In the genomic region with DNA sequence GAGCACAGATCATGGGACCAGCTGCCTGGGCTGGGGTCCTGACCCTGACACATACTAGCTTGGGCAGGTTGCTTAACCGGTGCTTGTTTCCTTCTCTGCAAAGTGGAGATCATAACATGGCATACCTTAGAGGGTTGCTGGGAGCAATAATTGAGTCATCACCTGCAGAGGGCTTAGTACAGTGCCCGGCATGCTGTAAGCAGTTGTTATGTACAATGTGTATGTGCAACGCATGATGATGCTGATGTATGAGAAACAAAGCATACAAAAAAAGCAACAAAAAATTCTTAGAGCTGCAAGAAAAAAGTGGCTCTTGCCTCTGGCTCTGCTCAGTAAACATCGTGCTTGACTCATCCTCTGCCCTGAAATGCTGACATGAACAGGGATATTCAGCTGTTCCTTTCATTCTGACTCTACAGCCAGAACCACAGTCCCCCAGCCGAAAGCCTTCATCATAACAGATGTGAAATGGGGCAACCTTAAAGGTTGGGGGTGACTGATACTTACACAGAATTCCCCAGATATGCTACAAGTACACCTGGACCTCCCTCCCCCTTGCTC, we compare ENCODE assay signal across 1 cellular context.
A peak's percentile ranks its signal among the peaks of the same experiment; 100 is the strongest.
TF ChIP-seq lines count a peak whose summit lies in the region.

No MANE protein-coding gene starts in this region.

TF ChIP-seq in GM12878, 131 proteins besides CTCF, POLR2A, EP300 and RAD21 (continued from another document and continues in another):
- TF ChIP-seq ZNF687 (IDR thresholded peaks at IDR 0.05), result no peak
- no peak for TF ChIP-seq LARP7 (IDR thresholded peaks at IDR 0.05)
- no peak for TF ChIP-seq ATF3 (IDR thresholded peaks at IDR 0.05; ENCODE audit: borderline replicate concordance, extremely low read depth, low read depth, low read length)
- TF ChIP-seq PAX5 (IDR thresholded peaks at IDR 0.05; ENCODE audit: borderline replicate concordance, low read depth, low read length), result peak; percentile 49; the same call in 1 of the 2 replicates
- no peak for TF ChIP-seq NBN (IDR thresholded peaks at IDR 0.05)
- no peak for TF ChIP-seq NR2C1 (IDR thresholded peaks at IDR 0.05)
- TF ChIP-seq, protein P1, sequence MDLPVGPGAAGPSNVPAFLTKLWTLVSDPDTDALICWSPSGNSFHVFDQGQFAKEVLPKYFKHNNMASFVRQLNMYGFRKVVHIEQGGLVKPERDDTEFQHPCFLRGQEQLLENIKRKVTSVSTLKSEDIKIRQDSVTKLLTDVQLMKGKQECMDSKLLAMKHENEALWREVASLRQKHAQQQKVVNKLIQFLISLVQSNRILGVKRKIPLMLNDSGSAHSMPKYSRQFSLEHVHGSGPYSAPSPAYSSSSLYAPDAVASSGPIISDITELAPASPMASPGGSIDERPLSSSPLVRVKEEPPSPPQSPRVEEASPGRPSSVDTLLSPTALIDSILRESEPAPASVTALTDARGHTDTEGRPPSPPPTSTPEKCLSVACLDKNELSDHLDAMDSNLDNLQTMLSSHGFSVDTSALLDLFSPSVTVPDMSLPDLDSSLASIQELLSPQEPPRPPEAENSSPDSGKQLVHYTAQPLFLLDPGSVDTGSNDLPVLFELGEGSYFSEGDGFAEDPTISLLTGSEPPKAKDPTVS (IDR thresholded peaks at IDR 0.05; ENCODE audit: low read depth, low read length), result no peak
- peak; percentile 98 for TF ChIP-seq TCF3 (IDR thresholded peaks at IDR 0.05; ENCODE audit: borderline replicate concordance, insufficient read depth, low read depth, low read length)
- no peak for TF ChIP-seq TARDBP (IDR thresholded peaks at IDR 0.05; ENCODE audit: borderline replicate concordance)
- no peak for TF ChIP-seq TCF7 (IDR thresholded peaks at IDR 0.05; ENCODE audit: borderline replicate concordance)
- no peak for TF ChIP-seq ZNF217 (IDR thresholded peaks at IDR 0.05)
- TF ChIP-seq SREBF2 (IDR thresholded peaks at IDR 0.05; ENCODE audit: low read length), result no peak
- TF ChIP-seq, protein P2, sequence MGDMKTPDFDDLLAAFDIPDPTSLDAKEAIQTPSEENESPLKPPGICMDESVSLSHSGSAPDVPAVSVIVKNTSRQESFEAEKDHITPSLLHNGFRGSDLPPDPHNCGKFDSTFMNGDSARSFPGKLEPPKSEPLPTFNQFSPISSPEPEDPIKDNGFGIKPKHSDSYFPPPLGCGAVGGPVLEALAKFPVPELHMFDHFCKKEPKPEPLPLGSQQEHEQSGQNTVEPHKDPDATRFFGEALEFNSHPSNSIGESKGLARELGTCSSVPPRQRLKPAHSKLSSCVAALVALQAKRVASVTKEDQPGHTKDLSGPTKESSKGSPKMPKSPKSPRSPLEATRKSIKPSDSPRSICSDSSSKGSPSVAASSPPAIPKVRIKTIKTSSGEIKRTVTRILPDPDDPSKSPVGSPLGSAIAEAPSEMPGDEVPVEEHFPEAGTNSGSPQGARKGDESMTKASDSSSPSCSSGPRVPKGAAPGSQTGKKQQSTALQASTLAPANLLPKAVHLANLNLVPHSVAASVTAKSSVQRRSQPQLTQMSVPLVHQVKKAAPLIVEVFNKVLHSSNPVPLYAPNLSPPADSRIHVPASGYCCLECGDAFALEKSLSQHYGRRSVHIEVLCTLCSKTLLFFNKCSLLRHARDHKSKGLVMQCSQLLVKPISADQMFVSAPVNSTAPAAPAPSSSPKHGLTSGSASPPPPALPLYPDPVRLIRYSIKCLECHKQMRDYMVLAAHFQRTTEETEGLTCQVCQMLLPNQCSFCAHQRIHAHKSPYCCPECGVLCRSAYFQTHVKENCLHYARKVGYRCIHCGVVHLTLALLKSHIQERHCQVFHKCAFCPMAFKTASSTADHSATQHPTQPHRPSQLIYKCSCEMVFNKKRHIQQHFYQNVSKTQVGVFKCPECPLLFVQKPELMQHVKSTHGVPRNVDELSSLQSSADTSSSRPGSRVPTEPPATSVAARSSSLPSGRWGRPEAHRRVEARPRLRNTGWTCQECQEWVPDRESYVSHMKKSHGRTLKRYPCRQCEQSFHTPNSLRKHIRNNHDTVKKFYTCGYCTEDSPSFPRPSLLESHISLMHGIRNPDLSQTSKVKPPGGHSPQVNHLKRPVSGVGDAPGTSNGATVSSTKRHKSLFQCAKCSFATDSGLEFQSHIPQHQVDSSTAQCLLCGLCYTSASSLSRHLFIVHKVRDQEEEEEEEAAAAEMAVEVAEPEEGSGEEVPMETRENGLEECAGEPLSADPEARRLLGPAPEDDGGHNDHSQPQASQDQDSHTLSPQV (IDR thresholded peaks at IDR 0.05), result no peak
- no peak for TF ChIP-seq ZNF24 (IDR thresholded peaks at IDR 0.05)
- TF ChIP-seq, protein P3, sequence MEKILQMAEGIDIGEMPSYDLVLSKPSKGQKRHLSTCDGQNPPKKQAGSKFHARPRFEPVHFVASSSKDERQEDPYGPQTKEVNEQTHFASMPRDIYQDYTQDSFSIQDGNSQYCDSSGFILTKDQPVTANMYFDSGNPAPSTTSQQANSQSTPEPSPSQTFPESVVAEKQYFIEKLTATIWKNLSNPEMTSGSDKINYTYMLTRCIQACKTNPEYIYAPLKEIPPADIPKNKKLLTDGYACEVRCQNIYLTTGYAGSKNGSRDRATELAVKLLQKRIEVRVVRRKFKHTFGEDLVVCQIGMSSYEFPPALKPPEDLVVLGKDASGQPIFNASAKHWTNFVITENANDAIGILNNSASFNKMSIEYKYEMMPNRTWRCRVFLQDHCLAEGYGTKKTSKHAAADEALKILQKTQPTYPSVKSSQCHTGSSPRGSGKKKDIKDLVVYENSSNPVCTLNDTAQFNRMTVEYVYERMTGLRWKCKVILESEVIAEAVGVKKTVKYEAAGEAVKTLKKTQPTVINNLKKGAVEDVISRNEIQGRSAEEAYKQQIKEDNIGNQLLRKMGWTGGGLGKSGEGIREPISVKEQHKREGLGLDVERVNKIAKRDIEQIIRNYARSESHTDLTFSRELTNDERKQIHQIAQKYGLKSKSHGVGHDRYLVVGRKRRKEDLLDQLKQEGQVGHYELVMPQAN (conservative IDR thresholded peaks at IDR 0.05), result no peak
- TF ChIP-seq RCOR1 (conservative IDR thresholded peaks at IDR 0.05; ENCODE audit: low read depth, low read length), result no peak
- TF ChIP-seq, protein P4, sequence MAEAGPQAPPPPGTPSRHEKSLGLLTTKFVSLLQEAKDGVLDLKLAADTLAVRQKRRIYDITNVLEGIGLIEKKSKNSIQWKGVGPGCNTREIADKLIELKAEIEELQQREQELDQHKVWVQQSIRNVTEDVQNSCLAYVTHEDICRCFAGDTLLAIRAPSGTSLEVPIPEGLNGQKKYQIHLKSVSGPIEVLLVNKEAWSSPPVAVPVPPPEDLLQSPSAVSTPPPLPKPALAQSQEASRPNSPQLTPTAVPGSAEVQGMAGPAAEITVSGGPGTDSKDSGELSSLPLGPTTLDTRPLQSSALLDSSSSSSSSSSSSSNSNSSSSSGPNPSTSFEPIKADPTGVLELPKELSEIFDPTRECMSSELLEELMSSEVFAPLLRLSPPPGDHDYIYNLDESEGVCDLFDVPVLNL (IDR thresholded peaks at IDR 0.05; ENCODE audit: low read depth, low read length), result no peak
- TF ChIP-seq MYB (IDR thresholded peaks at IDR 0.05; ENCODE audit: borderline replicate concordance, low read depth, low read length), result no peak
- TF ChIP-seq, protein P5, sequence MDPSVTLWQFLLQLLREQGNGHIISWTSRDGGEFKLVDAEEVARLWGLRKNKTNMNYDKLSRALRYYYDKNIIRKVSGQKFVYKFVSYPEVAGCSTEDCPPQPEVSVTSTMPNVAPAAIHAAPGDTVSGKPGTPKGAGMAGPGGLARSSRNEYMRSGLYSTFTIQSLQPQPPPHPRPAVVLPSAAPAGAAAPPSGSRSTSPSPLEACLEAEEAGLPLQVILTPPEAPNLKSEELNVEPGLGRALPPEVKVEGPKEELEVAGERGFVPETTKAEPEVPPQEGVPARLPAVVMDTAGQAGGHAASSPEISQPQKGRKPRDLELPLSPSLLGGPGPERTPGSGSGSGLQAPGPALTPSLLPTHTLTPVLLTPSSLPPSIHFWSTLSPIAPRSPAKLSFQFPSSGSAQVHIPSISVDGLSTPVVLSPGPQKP (IDR thresholded peaks at IDR 0.05; ENCODE audit: low read depth, low read length), result no peak
- no peak for TF ChIP-seq SREBF1 (IDR thresholded peaks at IDR 0.05; ENCODE audit: low read length)
- TF ChIP-seq CBFB (IDR thresholded peaks at IDR 0.05; ENCODE audit: low read depth), result 0 out of 2 replicates have a peak, but pooled peaks have one; percentile 60
- peak; percentile 93 for TF ChIP-seq NFIC (IDR thresholded peaks at IDR 0.05; ENCODE audit: low read depth, low read length)
- TF ChIP-seq GABPA (IDR thresholded peaks at IDR 0.05; ENCODE audit: low read depth), result peak; percentile 60; the same call in 1 of the 2 replicates
- TF ChIP-seq BCLAF1 (IDR thresholded peaks at IDR 0.05), result no peak
- TF ChIP-seq, protein P6, sequence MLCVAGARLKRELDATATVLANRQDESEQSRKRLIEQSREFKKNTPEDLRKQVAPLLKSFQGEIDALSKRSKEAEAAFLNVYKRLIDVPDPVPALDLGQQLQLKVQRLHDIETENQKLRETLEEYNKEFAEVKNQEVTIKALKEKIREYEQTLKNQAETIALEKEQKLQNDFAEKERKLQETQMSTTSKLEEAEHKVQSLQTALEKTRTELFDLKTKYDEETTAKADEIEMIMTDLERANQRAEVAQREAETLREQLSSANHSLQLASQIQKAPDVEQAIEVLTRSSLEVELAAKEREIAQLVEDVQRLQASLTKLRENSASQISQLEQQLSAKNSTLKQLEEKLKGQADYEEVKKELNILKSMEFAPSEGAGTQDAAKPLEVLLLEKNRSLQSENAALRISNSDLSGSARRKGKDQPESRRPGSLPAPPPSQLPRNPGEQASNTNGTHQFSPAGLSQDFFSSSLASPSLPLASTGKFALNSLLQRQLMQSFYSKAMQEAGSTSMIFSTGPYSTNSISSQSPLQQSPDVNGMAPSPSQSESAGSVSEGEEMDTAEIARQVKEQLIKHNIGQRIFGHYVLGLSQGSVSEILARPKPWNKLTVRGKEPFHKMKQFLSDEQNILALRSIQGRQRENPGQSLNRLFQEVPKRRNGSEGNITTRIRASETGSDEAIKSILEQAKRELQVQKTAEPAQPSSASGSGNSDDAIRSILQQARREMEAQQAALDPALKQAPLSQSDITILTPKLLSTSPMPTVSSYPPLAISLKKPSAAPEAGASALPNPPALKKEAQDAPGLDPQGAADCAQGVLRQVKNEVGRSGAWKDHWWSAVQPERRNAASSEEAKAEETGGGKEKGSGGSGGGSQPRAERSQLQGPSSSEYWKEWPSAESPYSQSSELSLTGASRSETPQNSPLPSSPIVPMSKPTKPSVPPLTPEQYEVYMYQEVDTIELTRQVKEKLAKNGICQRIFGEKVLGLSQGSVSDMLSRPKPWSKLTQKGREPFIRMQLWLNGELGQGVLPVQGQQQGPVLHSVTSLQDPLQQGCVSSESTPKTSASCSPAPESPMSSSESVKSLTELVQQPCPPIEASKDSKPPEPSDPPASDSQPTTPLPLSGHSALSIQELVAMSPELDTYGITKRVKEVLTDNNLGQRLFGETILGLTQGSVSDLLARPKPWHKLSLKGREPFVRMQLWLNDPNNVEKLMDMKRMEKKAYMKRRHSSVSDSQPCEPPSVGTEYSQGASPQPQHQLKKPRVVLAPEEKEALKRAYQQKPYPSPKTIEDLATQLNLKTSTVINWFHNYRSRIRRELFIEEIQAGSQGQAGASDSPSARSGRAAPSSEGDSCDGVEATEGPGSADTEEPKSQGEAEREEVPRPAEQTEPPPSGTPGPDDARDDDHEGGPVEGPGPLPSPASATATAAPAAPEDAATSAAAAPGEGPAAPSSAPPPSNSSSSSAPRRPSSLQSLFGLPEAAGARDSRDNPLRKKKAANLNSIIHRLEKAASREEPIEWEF (IDR thresholded peaks at IDR 0.05; ENCODE audit: insufficient replicate concordance, low read depth, low read length), result no peak
